In genomic region chrX:45842916-45843315, GRCh38 we compare ENCODE assay signal across 18 cellular contexts.
DNase-seq lines count a peak whose midpoint lies in the region; ATAC-seq, FAIRE-seq and TF ChIP-seq lines count a peak whose summit lies in the region.
"Had no signal": no experiment of that assay in that cellular context is flagged by ENCODE, and none has a peak within 500 bp of the region (broad histone marks: within the 10 kb centered on the region; RNA-seq: fewer than 3 reads in every experiment).

No MANE protein-coding gene starts in this region.

- no peak for ATAC-seq in GM21786 (IDR thresholded peaks at IDR 0.05; ENCODE audit: unreplicated experiment)
- ATAC-seq: body of pancreas had no signal

- H3K36me3 Mint-ChIP-seq in activated CD4-positive, alpha-beta T cell treated with anti-CD3 and anti-CD28 coated beads, Interleukin-2, amount 10 ng/mL, durations not matched to agents 7 days and 5 days (ENCODE audit: low read depth), result peaks cover 41% of the 10 kb centered on the region
- H3K36me3 Mint-ChIP-seq in Calu3 (ENCODE audit: insufficient read depth, unreplicated experiment), result peaks cover 81% of the 10 kb centered on the region
- H3K36me3 Mint-ChIP-seq in activated T-helper 1 cell treated with anti-CD3 and anti-CD28 coated beads, Interleukin-12 subunit alpha, Interleukin-12 subunit beta, Interleukin-2, Interleukin-4 antibody, amounts not matched to agents 30 ng/mL and 10 ng/mL and 1 ng/mL, durations not matched to agents 14 hours and 24 hours and 36 hours (ENCODE audit: low read depth), result peaks cover 47% of the 10 kb centered on the region

- H3K4me2 ChIP-seq in keratinocyte (ENCODE audit: control insufficient read depth, extremely low read depth, insufficient read depth, low read depth, low read length), result peak overlapping the region; percentile 17
- H3K4me2 ChIP-seq: neural progenitor cell had no signal

- DNase-seq in activated CD4-positive, alpha-beta T cell treated with anti-CD3 and anti-CD28 coated beads, Interleukin-2, amount 10 ng/mL, durations not matched to agents 7 days and 5 days, result no peak
- DNase-seq in activated CD4-positive, alpha-beta T cell treated with anti-CD3 and anti-CD28 coated beads, Interleukin-2, amount 50 U/mL, for 4 hours, result no peak
- DNase-seq in Calu3 (no peak), keratinocyte (ENCODE audit: low read depth, low spot score) (no peak), NCI-H510A (lab: John Stamatoyannopoulos, UW) (no peak), NCI-H345 treated with DMSO at 0.1 percent for 48 hours (lab: John Stamatoyannopoulos, UW; ENCODE audit: unreplicated experiment) (no peak)
- no peak for DNase-seq in activated T-helper 1 cell treated with anti-CD3 and anti-CD28 coated beads, Interleukin-12 subunit alpha, Interleukin-12 subunit beta, Interleukin-2, Interleukin-4 antibody, amounts not matched to agents 30 ng/mL and 10 ng/mL and 1 ng/mL, durations not matched to agents 14 hours and 24 hours and 36 hours (ENCODE audit: low spot score)
- DNase-seq: activated CD4-positive, alpha-beta T cell treated with anti-CD3 and anti-CD28 coated beads for 4 hours; activated effector memory CD4-positive, alpha-beta T cell treated with anti-CD3 and anti-CD28 coated beads, Interleukin-2, amount 50 U/mL, for 16 hours; body of pancreas; midbrain; NCI-H1694; Peyer's patch; stimulated activated CD4-positive, alpha-beta T cell treated with anti-CD3 and anti-CD28 coated beads, Interleukin-12 subunit alpha, Interleukin-12 subunit beta, amount 100 ng/mL, for 4 hours had no signal

- no TSS peak for BruUV-seq in Calu3 (replicated peaks; lab: Mats Ljungman, UMichigan)

- H3K27me3 Mint-ChIP-seq in activated CD4-positive, alpha-beta T cell treated with anti-CD3 and anti-CD28 coated beads, Interleukin-2, amount 10 ng/mL, durations not matched to agents 7 days and 5 days, result no peaks in the 10 kb centered on the region
- no peaks in the 10 kb centered on the region for H3K27me3 Mint-ChIP-seq in Calu3 (ENCODE audit: unreplicated experiment)
- no peaks in the 10 kb centered on the region for H3K27me3 Mint-ChIP-seq in activated T-helper 1 cell treated with anti-CD3 and anti-CD28 coated beads, Interleukin-12 subunit alpha, Interleukin-12 subunit beta, Interleukin-2, Interleukin-4 antibody, amounts not matched to agents 30 ng/mL and 10 ng/mL and 1 ng/mL, durations not matched to agents 14 hours and 24 hours and 36 hours (ENCODE audit: insufficient read depth)
- H3K27me3 Mint-ChIP-seq: CD4-positive, alpha-beta memory T cell had no signal

- H3K36me3 ChIP-seq in keratinocyte (ENCODE audit: control insufficient read depth in 2 of 2, extremely low read depth in 1 of 2, insufficient read depth in 2 of 2, low read length in 2 of 2), result peaks cover 2 to 3% of the 10 kb centered on the region in 2 experiments
- H3K36me3 ChIP-seq: Peyer's patch had no signal

- H3K9me1 ChIP-seq in keratinocyte (ENCODE audit: control insufficient read depth, extremely low read depth, insufficient read depth, low read length), result peaks cover 2% of the 10 kb centered on the region

- peaks cover 84% of the 10 kb centered on the region for H3K79me2 ChIP-seq in keratinocyte (ENCODE audit: control insufficient read depth, insufficient read depth, low read length)

- intact Hi-C loops in Calu3 (cut with micrococcal nuclease; ENCODE audit: unreplicated experiment), result loop anchor here (5.0 kb wide), 1 partner anchor 534 kb away; no protein-coding TSS in a partner anchor
- intact Hi-C loops in activated T-helper 1 cell treated with anti-CD3 and anti-CD28 coated beads, Interleukin-12 subunit alpha, Interleukin-12 subunit beta, Interleukin-2, Interleukin-4 antibody, amounts not matched to agents 30 ng/mL and 10 ng/mL and 1 ng/mL, durations not matched to agents 14 hours and 24 hours and 36 hours (cut with micrococcal nuclease), result loop anchor here (1.0 kb wide), 2 partner anchors 42 to 328 kb away; no protein-coding TSS in a partner anchor

- no peak for TF ChIP-seq CTCF in Calu3 (IDR thresholded peaks at IDR 0.05; ENCODE audit: unreplicated experiment)
- TF ChIP-seq CTCF in keratinocyte (optimal IDR thresholded peaks at IDR 0.05 in 1 of 3, IDR thresholded peaks at IDR 0.05 in 1 of 3, conservative IDR thresholded peaks at IDR 0.05 in 1 of 3; ENCODE audit: extremely low read depth in 1 of 3, insufficient read depth in 2 of 3, low read length in 3 of 3), result no peak

- CTCF ChIA-PET in activated CD4-positive, alpha-beta T cell treated with anti-CD3 and anti-CD28 coated beads, Interleukin-2, amount 10 ng/mL, durations not matched to agents 7 days and 5 days (lab: Charles Lee), result interaction anchor here (1.0 to 1.5 kb wide), 2 partner anchors 11 to 12 kb away, joined by 3 read pairs; no protein-coding TSS in a partner anchor
- CTCF ChIA-PET in Calu3 (lab: Charles Lee), result no interaction called here

- dilution Hi-C loops in keratinocyte (cut with MboI; ENCODE audit: extremely low pct_ligation_motif_present, low sequenced_read_pairs), result no loop called here

- peak; percentile 32 for FAIRE-seq in keratinocyte (lab: Jason Lieb, UNC)
- FAIRE-seq: frontal cortex had no signal

- H3K9ac ChIP-seq in keratinocyte (ENCODE audit: control insufficient read depth, extremely low read depth, insufficient read depth, low read length), result no peak overlapping the region
- H3K9ac ChIP-seq: neural progenitor cell had no signal

- H3K27ac ChIP-seq in keratinocyte (ENCODE audit: control insufficient read depth, insufficient read depth, low read length), result no peak overlapping the region
- H3K27ac ChIP-seq: body of pancreas, neural progenitor cell, Peyer's patch had no signal

- H3K4me1 ChIP-seq in keratinocyte (ENCODE audit: control insufficient read depth, extremely low read depth, insufficient read depth, low read length), result peaks cover 39% of the 10 kb centered on the region
- H3K4me1 ChIP-seq: body of pancreas, neural progenitor cell, Peyer's patch had no signal

- H3K27ac Mint-ChIP-seq in activated CD4-positive, alpha-beta T cell treated with anti-CD3 and anti-CD28 coated beads, Interleukin-2, amount 10 ng/mL, durations not matched to agents 7 days and 5 days, result peak overlapping the region; percentile 66
- H3K27ac Mint-ChIP-seq in Calu3 (ENCODE audit: unreplicated experiment), result peak overlapping the region; percentile 34
- H3K27ac Mint-ChIP-seq in activated T-helper 1 cell treated with anti-CD3 and anti-CD28 coated beads, Interleukin-12 subunit alpha, Interleukin-12 subunit beta, Interleukin-2, Interleukin-4 antibody, amounts not matched to agents 30 ng/mL and 10 ng/mL and 1 ng/mL, durations not matched to agents 14 hours and 24 hours and 36 hours, result peak overlapping the region; percentile 94
- H3K27ac Mint-ChIP-seq: neural progenitor cell had no signal

- H3K9me3 Mint-ChIP-seq in activated CD4-positive, alpha-beta T cell treated with anti-CD3 and anti-CD28 coated beads, Interleukin-2, amount 10 ng/mL, durations not matched to agents 7 days and 5 days, result no peaks in the 10 kb centered on the region
- no peaks in the 10 kb centered on the region for H3K9me3 Mint-ChIP-seq in Calu3 (ENCODE audit: low read depth, unreplicated experiment)
- no peaks in the 10 kb centered on the region for H3K9me3 Mint-ChIP-seq in activated T-helper 1 cell treated with anti-CD3 and anti-CD28 coated beads, Interleukin-12 subunit alpha, Interleukin-12 subunit beta, Interleukin-2, Interleukin-4 antibody, amounts not matched to agents 30 ng/mL and 10 ng/mL and 1 ng/mL, durations not matched to agents 14 hours and 24 hours and 36 hours

- no peak overlapping the region for H3K4me3 Mint-ChIP-seq in activated CD4-positive, alpha-beta T cell treated with anti-CD3 and anti-CD28 coated beads, Interleukin-2, amount 10 ng/mL, durations not matched to agents 7 days and 5 days
- H3K4me3 Mint-ChIP-seq in Calu3 (ENCODE audit: low read depth, unreplicated experiment), result peak overlapping the region; percentile 25
- peak overlapping the region; percentile 75 for H3K4me3 Mint-ChIP-seq in activated T-helper 1 cell treated with anti-CD3 and anti-CD28 coated beads, Interleukin-12 subunit alpha, Interleukin-12 subunit beta, Interleukin-2, Interleukin-4 antibody, amounts not matched to agents 30 ng/mL and 10 ng/mL and 1 ng/mL, durations not matched to agents 14 hours and 24 hours and 36 hours
- H3K4me3 Mint-ChIP-seq: neural progenitor cell had no signal

- POLR2A ChIA-PET in activated CD4-positive, alpha-beta T cell treated with anti-CD3 and anti-CD28 coated beads, Interleukin-2, amount 10 ng/mL, durations not matched to agents 7 days and 5 days (lab: Charles Lee), result no interaction called here

- H3K9me3 ChIP-seq in keratinocyte (ENCODE audit: control insufficient read depth, low read depth, low read length), result no peaks in the 10 kb centered on the region
- H3K9me3 ChIP-seq: body of pancreas, Peyer's patch had no signal

- no peak overlapping the region for H3K4me3 ChIP-seq in keratinocyte (ENCODE audit: control insufficient read depth in 2 of 3, extremely low read depth in 1 of 3, insufficient read depth in 2 of 3, low read depth in 1 of 3, low read length in 3 of 3)
- H3K4me3 ChIP-seq: body of pancreas, neural progenitor cell, Peyer's patch had no signal

- H3K27me3 ChIP-seq in keratinocyte (ENCODE audit: control insufficient read depth, extremely low read depth, insufficient read depth, low read length), result no peaks in the 10 kb centered on the region
- H3K27me3 ChIP-seq: body of pancreas, neural progenitor cell, Peyer's patch had no signal

- no peak overlapping the region for H2AFZ ChIP-seq in keratinocyte (ENCODE audit: control insufficient read depth, low read length)
- H2AFZ ChIP-seq: neural progenitor cell had no signal

- H4K20me1 ChIP-seq in keratinocyte (ENCODE audit: control insufficient read depth, extremely low read depth, insufficient read depth, low read length), result peaks cover 6% of the 10 kb centered on the region

- H3K4me1 Mint-ChIP-seq in activated CD4-positive, alpha-beta T cell treated with anti-CD3 and anti-CD28 coated beads, Interleukin-2, amount 10 ng/mL, durations not matched to agents 7 days and 5 days, result peaks cover 50% of the 10 kb centered on the region
- peaks cover 45% of the 10 kb centered on the region for H3K4me1 Mint-ChIP-seq in Calu3 (ENCODE audit: low read depth, unreplicated experiment)
- peaks cover 47% of the 10 kb centered on the region for H3K4me1 Mint-ChIP-seq in activated T-helper 1 cell treated with anti-CD3 and anti-CD28 coated beads, Interleukin-12 subunit alpha, Interleukin-12 subunit beta, Interleukin-2, Interleukin-4 antibody, amounts not matched to agents 30 ng/mL and 10 ng/mL and 1 ng/mL, durations not matched to agents 14 hours and 24 hours and 36 hours (ENCODE audit: low read depth)

Comparison
In these comparisons a context has a peak if more than half of its experiments do, and no peak if none do; other contexts are left out.
1. H3K27ac Mint-ChIP-seq: peak in every context shown above with its lines; median percentile 94 in activated T-helper 1 cell treated with anti-CD3 and anti-CD28 coated beads, Interleukin-12 subunit alpha, Interleukin-12 subunit beta, Interleukin-2, Interleukin-4 antibody, amounts not matched to agents 30 ng/mL and 10 ng/mL and 1 ng/mL, durations not matched to agents 14 hours and 24 hours and 36 hours; 66 in activated CD4-positive, alpha-beta T cell treated with anti-CD3 and anti-CD28 coated beads, Interleukin-2, amount 10 ng/mL, durations not matched to agents 7 days and 5 days; 34 in Calu3.